ENCODE assay signal across 1 cellular context in the genomic region with DNA sequence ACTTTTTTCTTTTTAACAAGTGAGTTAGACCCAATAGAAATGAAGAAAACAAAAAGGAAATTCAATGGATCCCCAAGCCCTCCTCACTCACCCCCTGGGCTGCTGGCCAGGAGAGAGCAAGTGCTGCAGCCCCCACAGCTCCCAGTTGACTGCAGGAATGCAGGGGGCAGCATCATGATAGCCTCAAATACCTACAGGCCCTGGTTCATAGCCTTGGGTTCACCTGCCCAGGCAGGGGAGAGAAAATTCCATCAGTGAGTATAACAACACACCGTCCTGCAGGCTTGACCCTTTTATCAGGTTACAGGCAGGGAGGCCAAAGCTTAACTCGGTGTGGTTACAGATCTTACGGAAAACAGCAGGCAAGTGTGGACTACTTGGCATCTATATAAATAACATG.
TF ChIP-seq lines count a peak whose summit lies in the region.

No MANE protein-coding gene starts in this region.

TF ChIP-seq in A549, 52 proteins besides CTCF, POLR2A, EP300 and RAD21:
- TF ChIP-seq CHD2 (IDR thresholded peaks at IDR 0.05; ENCODE audit: low read length, partially characterized antibody) (no peak), FOSL2 (IDR thresholded peaks at IDR 0.05) (no peak), FOSL2 (CRISPR knock-in tag; IDR thresholded peaks at IDR 0.05) (no peak), JUN (IDR thresholded peaks at IDR 0.05) (no peak), MAZ (IDR thresholded peaks at IDR 0.05; ENCODE audit: borderline replicate concordance, low read depth, low read length) (no peak), EHMT2 (IDR thresholded peaks at IDR 0.05; ENCODE audit: low read depth) (no peak), MAX (IDR thresholded peaks at IDR 0.05) (no peak), POLR2AphosphoS2 (conservative IDR thresholded peaks at IDR 0.05; ENCODE audit: low read length) (no peak), FOSB (CRISPR knock-in tag; IDR thresholded peaks at IDR 0.05) (no peak)
